Comparison of ENCODE assay signal across 23 cellular contexts in genomic region chr2:52178845-52179244, GRCh38.
"Had no signal": no experiment of that assay in that cellular context is flagged by ENCODE, and none has a peak within 500 bp of the region (broad histone marks: within the 10 kb centered on the region; RNA-seq: fewer than 3 reads in every experiment).

No MANE protein-coding gene starts in this region.

- H2AFZ ChIP-seq: PC-9 had no signal

- H3K27ac ChIP-seq: PC-9, Peyer's patch, SJCRH30 had no signal

- H3K9me3 ChIP-seq: SJCRH30 had no signal

- H3K4me3 ChIP-seq: MG63, PC-9, Peyer's patch, SJCRH30 had no signal

- ATAC-seq: Right ventricle myocardium inferior, SK-N-SH treated with all-trans-retinoic acid at 6 μM for 48 hours had no signal

- H3K4me1 ChIP-seq: Peyer's patch, SJCRH30 had no signal

- DNase-seq: Karpas-422, KG1, MG63, NCI-H1092, NCI-H1105 treated with DMSO at 0.1 percent for 48 hours, NCI-H1417 treated with DMSO at 0.1 percent for 48 hours, NCI-H146, NCI-H1694 treated with DMSO at 0.1 percent for 48 hours, NCI-H1930, NCI-H2081, NCI-H2107, NCI-H226, NCI-H446, NCI-H510A, NCI-H524 treated with DMSO at 0.1 percent for 48 hours, NCI-H69, NCI-H774, PC-9, Peyer's patch, SHP77 treated with DMSO at 0.1 percent for 48 hours, SJCRH30 had no signal

- H3K36me3 ChIP-seq: MG63, Peyer's patch, SJCRH30 had no signal

- H3K4me2 ChIP-seq: PC-9 had no signal

- H3K27me3 ChIP-seq: MG63, Peyer's patch, SJCRH30 had no signal
